15 cellular contexts compared by ENCODE assay signal in genomic region chr2:120892967-120893667, GRCh38.
A peak's percentile ranks its signal among the peaks of the same experiment; 100 is the strongest.
DNase-seq lines count a peak whose midpoint lies in the region; ATAC-seq, FAIRE-seq and TF ChIP-seq lines count a peak whose summit lies in the region.
"Had no signal": no experiment of that assay in that cellular context is flagged by ENCODE, and none has a peak within 500 bp of the region (broad histone marks: within the 10 kb centered on the region; RNA-seq: fewer than 3 reads in every experiment).

No MANE protein-coding gene starts in this region.

- H4K20me1 ChIP-seq in astrocyte (ENCODE audit: insufficient read depth, low read length) = peaks cover 45% of the 10 kb centered on the region

- no peak for TF ChIP-seq CTCF in astrocyte (IDR thresholded peaks at IDR 0.05; ENCODE audit: insufficient read depth, low read depth, low read length)
- TF ChIP-seq CTCF in heart left ventricle (IDR thresholded peaks at IDR 0.05) = no peak

- H3K27ac ChIP-seq in astrocyte (ENCODE audit: low read depth, low read length) (peak overlapping the region; percentile 52), heart left ventricle (peak overlapping the region in 6 of 12 donors; percentile 24 to 59 (median 40))
- H3K27ac ChIP-seq: C4-2B, VCaP had no signal

- H3K27me3 ChIP-seq in astrocyte (ENCODE audit: insufficient read depth, low read length) = no peaks in the 10 kb centered on the region
- no peaks in the 10 kb centered on the region for H3K27me3 ChIP-seq in heart left ventricle

- H3K4me1 ChIP-seq in astrocyte (ENCODE audit: insufficient read depth, low read length) (peaks cover 18% of the 10 kb centered on the region), heart left ventricle (peaks cover 0 to 14% (median 6%) of the 10 kb centered on the region in 12 donors)

- H3K36me3 ChIP-seq in astrocyte (ENCODE audit: insufficient read depth, low read length) (no peaks in the 10 kb centered on the region), heart left ventricle (no peaks in the 10 kb centered on the region)

- 51 to 58% (median 54%) methylated on average over 11 of the region's 11 CpGs for WGBS in heart left ventricle, 4 donors

- H3K9me3 Mint-ChIP-seq in astrocyte (ENCODE audit: unreplicated experiment) = peaks cover 5% of the 10 kb centered on the region
- H3K9me3 Mint-ChIP-seq: activated T-cell treated with anti-CD3 and anti-CD28 coated beads, Interleukin-2, amount 50 U/mL, for 4 hours; stimulated activated naive B cell treated with anti-CD40 and anti-IgM and Interleukin-4, amounts not matched to agents 10 μg/mL and 1 μg/mL and 100 μg/mL, for 72 hours had no signal

- peaks cover 6% of the 10 kb centered on the region for H3K36me3 Mint-ChIP-seq in astrocyte (ENCODE audit: low read depth, unreplicated experiment)
- H3K36me3 Mint-ChIP-seq: stimulated activated naive B cell treated with anti-CD40 and anti-IgM and Interleukin-4, amounts not matched to agents 10 μg/mL and 1 μg/mL and 100 μg/mL, for 72 hours had no signal

- FAIRE-seq in astrocyte (lab: Jason Lieb, UNC) = no peak
- FAIRE-seq: colon, H54 had no signal

- H3K79me2 ChIP-seq in astrocyte (ENCODE audit: insufficient read depth, low read length) = peaks cover 42% of the 10 kb centered on the region

- H3K4me2 ChIP-seq in astrocyte (ENCODE audit: low read length) = peak overlapping the region; percentile 76

- DNase-seq in AG20443 (ENCODE audit: low spot score) = peak; percentile 66
- peak; percentile 71 for DNase-seq in astrocyte (ENCODE audit: low read depth)
- DNase-seq in heart left ventricle = peak in 1 of 5 donors; percentile 17
- peak; percentile 78 for DNase-seq in posterior vena cava (ENCODE audit: low spot score)
- DNase-seq in CD1c-positive myeloid dendritic cell (ENCODE audit: extremely low spot score) = no peak
- no peak for DNase-seq in stimulated activated CD4-positive, alpha-beta T cell treated with anti-CD3 and anti-CD28 coated beads, Interleukin-4, amount 100 ng/mL, for 1 hour
- DNase-seq in activated CD4-positive, alpha-beta T cell treated with anti-CD3 and anti-CD28 coated beads, Interleukin-2, amount 50 U/mL, for 48 hours = no peak
- DNase-seq: activated T-cell treated with anti-CD3 and anti-CD28 coated beads, Interleukin-2, amount 50 U/mL, for 4 hours; NCI-H345; stimulated activated naive B cell treated with anti-CD40 and anti-IgM and Interleukin-4, amounts not matched to agents 10 μg/mL and 1 μg/mL and 100 μg/mL, for 72 hours had no signal

- H3K9me3 ChIP-seq in astrocyte (ENCODE audit: insufficient read depth, low read depth, low read length) = no peaks in the 10 kb centered on the region
- H3K9me3 ChIP-seq in heart left ventricle = no peaks in the 10 kb centered on the region

- ATAC-seq in heart left ventricle (peak in 3 of 4 donors; percentile 43 to 57 (median 51)), HG03432 (IDR thresholded peaks at IDR 0.05; ENCODE audit: unreplicated experiment) (no peak)
- ATAC-seq: activated T-cell treated with anti-CD3 and anti-CD28 coated beads, Interleukin-2, amount 50 U/mL, for 4 hours; stimulated activated naive B cell treated with anti-CD40 and anti-IgM and Interleukin-4, amounts not matched to agents 10 μg/mL and 1 μg/mL and 100 μg/mL, for 72 hours had no signal

- H3K4me1 Mint-ChIP-seq in astrocyte (ENCODE audit: low read depth, unreplicated experiment) = peaks cover 53% of the 10 kb centered on the region
- H3K4me1 Mint-ChIP-seq: stimulated activated naive B cell treated with anti-CD40 and anti-IgM and Interleukin-4, amounts not matched to agents 10 μg/mL and 1 μg/mL and 100 μg/mL, for 72 hours had no signal

- no peak overlapping the region for H2AFZ ChIP-seq in astrocyte (ENCODE audit: low read depth, low read length)

- peak overlapping the region; percentile 94 for H3K27ac Mint-ChIP-seq in astrocyte (ENCODE audit: unreplicated experiment)
- H3K27ac Mint-ChIP-seq: stimulated activated naive B cell treated with anti-CD40 and anti-IgM and Interleukin-4, amounts not matched to agents 10 μg/mL and 1 μg/mL and 100 μg/mL, for 72 hours had no signal

- H3K4me3 ChIP-seq in astrocyte (ENCODE audit: insufficient read depth, low read depth, low read length) (no peak overlapping the region), heart left ventricle (no peak overlapping the region)

- H3K4me3 Mint-ChIP-seq in astrocyte (ENCODE audit: unreplicated experiment) = peak overlapping the region; percentile 36
- H3K4me3 Mint-ChIP-seq: activated T-cell treated with anti-CD3 and anti-CD28 coated beads, Interleukin-2, amount 50 U/mL, for 4 hours; stimulated activated naive B cell treated with anti-CD40 and anti-IgM and Interleukin-4, amounts not matched to agents 10 μg/mL and 1 μg/mL and 100 μg/mL, for 72 hours had no signal

- TF ChIP-seq POLR2A in heart left ventricle (IDR thresholded peaks at IDR 0.05) = no peak

- peak overlapping the region; percentile 56 for H3K9ac ChIP-seq in astrocyte (ENCODE audit: low read length)

- H3K27me3 Mint-ChIP-seq in astrocyte (ENCODE audit: low read depth, unreplicated experiment) = no peaks in the 10 kb centered on the region
- H3K27me3 Mint-ChIP-seq: stimulated activated naive B cell treated with anti-CD40 and anti-IgM and Interleukin-4, amounts not matched to agents 10 μg/mL and 1 μg/mL and 100 μg/mL, for 72 hours had no signal

- intact Hi-C loops in heart left ventricle (cut with DNase I) = loop anchor here in 1 of 10 donors (10.0 kb wide), 1 partner anchor 182 kb away; no protein-coding TSS in a partner anchor
- intact Hi-C loops in posterior vena cava (cut with DNase I) = no loop called here

Comparison
In these comparisons a context has a peak if more than half of its experiments do, and no peak if none do; other contexts are left out.
1. DNase-seq: peak in AG20443 (single experiment), astrocyte (single experiment) and posterior vena cava (single experiment); none in CD1c-positive myeloid dendritic cell (single experiment), stimulated activated CD4-positive, alpha-beta T cell treated with anti-CD3 and anti-CD28 coated beads, Interleukin-4, amount 100 ng/mL, for 1 hour (single experiment) and activated CD4-positive, alpha-beta T cell treated with anti-CD3 and anti-CD28 coated beads, Interleukin-2, amount 50 U/mL, for 48 hours (0 of 2).